15 cellular contexts compared by ENCODE assay signal in the genomic region with DNA sequence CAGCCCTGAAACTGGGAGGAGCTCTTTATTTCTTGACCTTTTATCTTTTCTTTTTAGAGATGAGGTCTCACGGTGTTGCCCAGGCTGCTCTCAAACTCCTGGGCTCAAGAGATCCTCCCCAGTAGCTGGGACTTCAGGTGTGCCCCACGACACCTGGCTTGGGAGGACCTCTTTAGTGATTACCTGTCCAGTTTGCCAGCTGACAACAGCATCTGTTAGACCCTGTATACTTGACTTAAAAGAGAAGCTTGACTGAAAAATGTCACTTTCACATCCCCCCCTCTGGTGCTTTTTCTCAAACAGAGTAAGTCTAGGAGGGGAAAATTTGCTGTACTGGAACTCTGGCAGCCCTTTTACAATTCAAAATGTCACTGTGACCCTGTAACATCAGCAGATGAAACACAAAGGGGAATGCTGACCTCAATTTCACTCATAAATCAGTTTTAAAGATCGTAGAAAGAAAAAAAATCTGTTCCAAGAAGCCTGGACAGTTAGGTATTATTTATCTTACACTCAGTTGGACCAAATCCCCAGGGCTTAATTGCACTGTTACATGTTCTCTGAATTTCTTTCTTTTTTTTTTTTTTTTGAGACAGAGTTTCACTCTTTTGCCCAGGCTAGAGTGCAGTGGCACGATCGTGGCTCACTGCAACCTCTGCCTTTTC. TPM values are rescaled to one million over a fixed set of nuclear protein-coding genes. Genes with fewer than 3 reads are reported as not detected.
DNase-seq lines count a peak whose midpoint lies in the region; ATAC-seq, FAIRE-seq and TF ChIP-seq lines count a peak whose summit lies in the region.
"Had no signal": no experiment of that assay in that cellular context is flagged by ENCODE, and none has a peak within 500 bp of the region (broad histone marks: within the 10 kb centered on the region; RNA-seq: fewer than 3 reads in every experiment).

No MANE protein-coding gene starts in this region.

- peaks cover 76% of the 10 kb centered on the region for H3K4me1 ChIP-seq in HepG2 (ENCODE audit: insufficient read depth, low read length)
- peaks cover 0 to 32% (median 3%) of the 10 kb centered on the region in 4 donors for H3K4me1 ChIP-seq in right lobe of liver
- peaks cover 12 to 21% of the 10 kb centered on the region in 2 donors for H3K4me1 ChIP-seq in naive thymus-derived CD4-positive, alpha-beta T cell (ENCODE audit: control insufficient read depth in 2 of 2, insufficient read depth in 2 of 2, low read length in 2 of 2)
- peaks cover 36% of the 10 kb centered on the region for H3K4me1 ChIP-seq in vagina

- TF ChIP-seq EP300 in HepG2 (IDR thresholded peaks at IDR 0.05; ENCODE audit: low read depth in 2 of 2, low read length in 2 of 2) (no peak), HepG2 (CRISPR knock-in tag; IDR thresholded peaks at IDR 0.05; ENCODE audit: borderline replicate concordance) (no peak)

- TF ChIP-seq CTCF in HepG2 (CRISPR knock-in tag; IDR thresholded peaks at IDR 0.05) (no peak), right lobe of liver (IDR thresholded peaks at IDR 0.05) (no peak), vagina (IDR thresholded peaks at IDR 0.05) (no peak)

- H2AFZ ChIP-seq in HepG2 (ENCODE audit: low read length) = no peak overlapping the region
- H2AFZ ChIP-seq: PC-9 had no signal

- H3K9me3 Mint-ChIP-seq in naive thymus-derived CD4-positive, alpha-beta T cell = no peaks in the 10 kb centered on the region
- H3K9me3 Mint-ChIP-seq: activated B cell treated with CpG ODN at 0.5 μM for 24 hours had no signal

- WGBS in HepG2 (ENCODE audit: low lambda C conversion rate) = 70% methylated on average over 5 of the region's 5 CpGs
- 78% methylated on average over 5 of the region's 5 CpGs for WGBS in right lobe of liver (ENCODE audit: insufficient coverage, low coverage, low lambda C conversion rate, missing lambda C conversion rate)

- peak overlapping the region in 3 of 10 donors; percentile 16 to 88 (median 87) for H3K4me3 Mint-ChIP-seq in naive thymus-derived CD4-positive, alpha-beta T cell

- in situ Hi-C loops in HepG2 (cut with HindIII; ENCODE audit: extremely low pct_ligation_motif_present, low pct_unique_long_range_greater_than_20kb) = loop anchor here (5.0 to 10.0 kb wide), 3 partner anchors 69 to 207 kb away; no protein-coding TSS in a partner anchor

- no peak for FAIRE-seq in HepG2 (lab: Jason Lieb, UNC)

- H3K36me3 Mint-ChIP-seq in naive thymus-derived CD4-positive, alpha-beta T cell = peaks cover 0 to 17% (median 0%) of the 10 kb centered on the region in 5 donors

- DNase-seq in HepG2 (ENCODE audit: low spot score) (no peak), right lobe of liver (no peak), RPMI8226 (peak; percentile 69), vagina (ENCODE audit: extremely low spot score in 2 of 2) (no peak), HuH-7.5 (ENCODE audit: low spot score) (no peak)
- no peak for DNase-seq in naive thymus-derived CD4-positive, alpha-beta T cell
- DNase-seq: activated B cell treated with CpG ODN at 0.5 μM for 24 hours; activated T-cell treated with anti-CD3 and anti-CD28 coated beads, Interleukin-2, amount 50 U/mL, for 48 hours; AML-193; left ventricle myocardium superior; PC-9 had no signal

- POLR2A ChIA-PET in HepG2 (lab: Yijun Ruan, JAX) = interaction anchor here (0.7 to 10.7 kb wide), 9 partner anchors 14 to 255 kb away, joined by 3 to 138 read pairs (median 24); no protein-coding TSS in a partner anchor
- POLR2A ChIA-PET in naive thymus-derived CD4-positive, alpha-beta T cell (lab: Charles Lee) = interaction anchor here (0.5 to 9.0 kb wide), 19 partner anchors 10 to 260 kb away, joined by 3 to 173 read pairs (median 5); partner anchors contain the start of gene ICAM2

- peak overlapping the region; percentile 25; the same call in 1 of the 2 replicates for H3K4me2 ChIP-seq in HepG2 (ENCODE audit: low read depth, low read length)
- H3K4me2 ChIP-seq: PC-9 had no signal

- H3K9me3 ChIP-seq in HepG2 (ENCODE audit: low read length) (no peaks in the 10 kb centered on the region), right lobe of liver (no peaks in the 10 kb centered on the region), vagina (no peaks in the 10 kb centered on the region)
- H3K9me3 ChIP-seq in naive thymus-derived CD4-positive, alpha-beta T cell (ENCODE audit: control insufficient read depth in 2 of 3, low read length in 3 of 3) = no peaks in the 10 kb centered on the region
- H3K9me3 ChIP-seq: neutrophil had no signal

- no TSS peak for BruUV-seq in HepG2 (replicated peaks; lab: Mats Ljungman, UMichigan)

- no peak overlapping the region for H3K27ac ChIP-seq in HepG2 (ENCODE audit: extremely low read length, insufficient read depth, low read length)
- no peak overlapping the region for H3K27ac ChIP-seq in right lobe of liver
- no peak overlapping the region for H3K27ac ChIP-seq in naive thymus-derived CD4-positive, alpha-beta T cell (ENCODE audit: low read depth, low read length)
- H3K27ac ChIP-seq in vagina = peak overlapping the region; percentile 89
- H3K27ac ChIP-seq: neutrophil, PC-9 had no signal

- H4K20me1 ChIP-seq in HepG2 (ENCODE audit: insufficient read depth, low read length) = peaks cover 8% of the 10 kb centered on the region; the same call in 1 of the 2 replicates

- intact Hi-C loops in HepG2 (cut with micrococcal nuclease; ENCODE audit: unreplicated experiment) = loop anchor here (5.0 to 10.0 kb wide), 2 partner anchors 151 to 217 kb away; partner anchors contain the start of genes CSHL1 and GH1
- intact Hi-C loops in right lobe of liver (cut with DNase I) = loop anchor here (5.0 to 10.0 kb wide), 3 partner anchors 97 to 217 kb away; partner anchors contain the start of genes CSHL1 (in 1 of the 2) and GH1 (in 1 of the 2)
- intact Hi-C loops in naive thymus-derived CD4-positive, alpha-beta T cell (cut with micrococcal nuclease) = loop anchor here (2.0 to 5.0 kb wide), 6 partner anchors 49 to 213 kb away; partner anchors contain the start of genes GH1 (in 1 of the 2), ICAM2 (in 1 of the 2) and TEX2 (in 1 of the 2)
- intact Hi-C loops in vagina (cut with DNase I) = loop anchor here (5.0 to 10.0 kb wide), 2 partner anchors 104 to 217 kb away; partner anchors contain the start of genes CSHL1 and GH1

- H3K79me2 ChIP-seq in HepG2 (ENCODE audit: insufficient read depth, low read length) = peaks cover 23% of the 10 kb centered on the region

- CTCF ChIA-PET in HepG2 (lab: Yijun Ruan, JAX; ENCODE audit: low intra/inter-chr PET ratio, low total read pairs) = interaction anchor here (5.1 kb wide), 1 partner anchor 68 kb away, joined by 67 read pairs; no protein-coding TSS in a partner anchor
- CTCF ChIA-PET in naive thymus-derived CD4-positive, alpha-beta T cell (lab: Charles Lee) = interaction anchor here (0.7 to 7.7 kb wide), 18 partner anchors 10 to 221 kb away, joined by 3 to 289 read pairs (median 7); partner anchors contain the start of genes CD79B, CSHL1 and ICAM2

- ATAC-seq in HepG2 (no peak), right lobe of liver (no peak), HG03571 (IDR thresholded peaks at IDR 0.05; ENCODE audit: unreplicated experiment) (no peak), GM18909 (IDR thresholded peaks at IDR 0.05; ENCODE audit: poor library complexity, unreplicated experiment) (no peak)
- no peak for ATAC-seq in naive thymus-derived CD4-positive, alpha-beta T cell
- ATAC-seq: left ventricle myocardium superior had no signal

- no peak overlapping the region for H3K9ac ChIP-seq in HepG2 (ENCODE audit: insufficient read depth, low read depth, low read length)

- H3K4me3 ChIP-seq in HepG2 (replicated peaks in 1 of 3; ENCODE audit: insufficient read depth in 1 of 3, low read depth in 2 of 3, low read length in 3 of 3) = no peak overlapping the region
- no peak overlapping the region for H3K4me3 ChIP-seq in right lobe of liver
- H3K4me3 ChIP-seq in naive thymus-derived CD4-positive, alpha-beta T cell (ENCODE audit: low read length) = peak overlapping the region; percentile 69
- H3K4me3 ChIP-seq in vagina = no peak overlapping the region
- H3K4me3 ChIP-seq: PC-9, skin epidermis had no signal

- TF ChIP-seq POLR2A in HepG2 (IDR thresholded peaks at IDR 0.05; ENCODE audit: insufficient read depth in 1 of 2, low read depth in 2 of 2, low read length in 2 of 2) = no peak
- no peak for TF ChIP-seq POLR2A in right lobe of liver (IDR thresholded peaks at IDR 0.05)
- TF ChIP-seq POLR2A in vagina (IDR thresholded peaks at IDR 0.05) = no peak

- H3K36me3 ChIP-seq in HepG2 (replicated peaks in 1 of 2; ENCODE audit: control insufficient read depth in 1 of 2, insufficient read depth in 2 of 2, low read length in 2 of 2) (no peaks in the 10 kb centered on the region), right lobe of liver (no peaks in the 10 kb centered on the region), vagina (no peaks in the 10 kb centered on the region)
- no peaks in the 10 kb centered on the region for H3K36me3 ChIP-seq in naive thymus-derived CD4-positive, alpha-beta T cell (ENCODE audit: control insufficient read depth in 2 of 3, insufficient read depth in 3 of 3, low read length in 3 of 3)
- H3K36me3 ChIP-seq: neutrophil had no signal

- H3K27me3 ChIP-seq in HepG2 (ENCODE audit: control insufficient read depth in 1 of 2, insufficient read depth in 2 of 2, low read length in 2 of 2) (no peaks in the 10 kb centered on the region; a peak in 1 of 5 replicates), right lobe of liver (no peaks in the 10 kb centered on the region), vagina (no peaks in the 10 kb centered on the region)
- H3K27me3 ChIP-seq in naive thymus-derived CD4-positive, alpha-beta T cell (ENCODE audit: control insufficient read depth in 2 of 2, insufficient read depth in 2 of 2, low read length in 2 of 2) = no peaks in the 10 kb centered on the region
- H3K27me3 ChIP-seq: neutrophil had no signal

- peak overlapping the region in 5 of 9 donors; percentile 5 to 98 (median 93) for H3K27ac Mint-ChIP-seq in naive thymus-derived CD4-positive, alpha-beta T cell

- H3K4me1 Mint-ChIP-seq in naive thymus-derived CD4-positive, alpha-beta T cell = peaks cover 21 to 40% (median 38%) of the 10 kb centered on the region in 7 donors

- no peaks in the 10 kb centered on the region for H3K27me3 Mint-ChIP-seq in naive thymus-derived CD4-positive, alpha-beta T cell

- no peak for TF ChIP-seq RAD21 in HepG2 (CRISPR knock-in tag; IDR thresholded peaks at IDR 0.05)

RNA-seq across cellular contexts. Expression of gene ERN1, which starts 1.8 kb away (rescaled TPM):
- total RNA-seq in HepG2 (2016; rRNA removed; fragmentation: Illumina TruSeq; extraction: Trizol) = 4.1 and 6.0 TPM in 2 replicates
- total RNA-seq in HepG2 (2016; cell fraction: cytosol; rRNA removed; fragmentation: Illumina TruSeq; extraction: Trizol; ENCODE audit: low read depth) = 3.0 and 3.8 TPM in 2 replicates
- 3.2 and 7.0 TPM in 2 replicates for total RNA-seq in HepG2 (2016; cell fraction: insoluble cytoplasmic fraction; rRNA removed; fragmentation: Illumina TruSeq; extraction: Trizol)
- total RNA-seq in HepG2 (2016; cell fraction: membrane; rRNA removed; fragmentation: Illumina TruSeq; extraction: Trizol) = 4.2 and 4.8 TPM in 2 replicates
- 10.8 and 12.6 TPM in 2 replicates for total RNA-seq in HepG2 (2016; cell fraction: nucleus; rRNA removed; fragmentation: Illumina TruSeq; extraction: Trizol)
- polyA plus RNA-seq in HepG2 (2011; rRNA removed) = 12.7 and 15.7 TPM in 2 replicates
- 9.1 and 10.3 TPM in 2 replicates for polyA plus RNA-seq in HepG2 (2011; cell fraction: cytosol; rRNA removed)
- 32.7 and 33.0 TPM in 2 replicates for polyA plus RNA-seq in HepG2 (2011; cell fraction: nucleus; rRNA removed)
- 20.8 and 22.2 TPM in 2 replicates for polyA plus RNA-seq in HepG2 (2012)
- polyA plus RNA-seq in HepG2 (2016; cell fraction: cytosol; fragmentation: Illumina TruSeq; extraction: Trizol; ENCODE audit: low read depth) = 2.9 and 3.1 TPM in 2 replicates
- 3.3 and 3.6 TPM in 2 replicates for polyA plus RNA-seq in HepG2 (2016; cell fraction: insoluble cytoplasmic fraction; fragmentation: Illumina TruSeq; extraction: Trizol; ENCODE audit: low read depth)
- polyA plus RNA-seq in HepG2 (2016; cell fraction: membrane; fragmentation: Illumina TruSeq; extraction: Trizol; ENCODE audit: low read depth) = 3.4 and 3.6 TPM in 2 replicates
- 11.5 and 12.4 TPM in 2 replicates for polyA plus RNA-seq in HepG2 (2016; cell fraction: nucleus; fragmentation: Illumina TruSeq; extraction: Trizol; ENCODE audit: insufficient read depth, low read depth)
- polyA minus RNA-seq in HepG2 (2011; rRNA and poly(A)+ RNA removed; ENCODE audit: low replicate concordance) = 10.5 and 30.9 TPM in 2 replicates
- polyA minus RNA-seq in HepG2 (2011; cell fraction: cytosol; rRNA and poly(A)+ RNA removed) = 13.3 and 18.1 TPM in 2 replicates
- 48.8 and 61.2 TPM in 2 replicates for polyA minus RNA-seq in HepG2 (2011; cell fraction: nucleus; rRNA and poly(A)+ RNA removed)
- 10 to 100 TPM; 22.7 to 47.6 (median 28.7) TPM for total RNA-seq in right lobe of liver
- 100 to 1,000 TPM in 1 of 5 experiments, 10 to 100 TPM in 4; 52.6 to 110 (median 62.9) TPM for total RNA-seq in naive thymus-derived CD4-positive, alpha-beta T cell
- 10 to 100 TPM; 15.7 to 19.7 TPM for polyA plus RNA-seq in naive thymus-derived CD4-positive, alpha-beta T cell
- 31.4 TPM for total RNA-seq in vagina
